In the genomic region with DNA sequence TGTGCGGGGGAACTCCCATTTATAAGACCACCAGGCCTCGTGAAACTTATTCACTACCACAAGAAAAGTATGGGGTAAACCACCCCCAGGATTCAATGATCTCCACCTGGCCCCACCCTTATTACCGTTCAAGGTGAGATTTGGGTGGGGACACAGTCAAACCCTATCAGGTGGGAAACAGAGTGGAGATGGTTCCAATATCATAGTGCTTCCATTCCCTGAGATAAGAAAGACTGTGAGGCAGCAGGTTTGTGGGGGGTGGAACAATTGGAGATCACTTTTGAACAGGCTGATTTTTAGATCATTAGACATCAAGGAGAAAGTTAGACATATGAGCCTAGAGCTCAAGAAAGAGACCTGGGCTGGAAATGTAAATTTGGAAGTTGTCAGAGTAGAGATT, we compare ENCODE assay signal across 27 cellular contexts. TPM values are rescaled to one million over a fixed set of nuclear protein-coding genes. Genes with fewer than 3 reads are reported as not detected.
DNase-seq lines count a peak whose midpoint lies in the region; ATAC-seq, FAIRE-seq and TF ChIP-seq lines count a peak whose summit lies in the region.
"Had no signal": no experiment of that assay in that cellular context is flagged by ENCODE, and none has a peak within 500 bp of the region (broad histone marks: within the 10 kb centered on the region; RNA-seq: fewer than 3 reads in every experiment).

No MANE protein-coding gene starts in this region.

- intact Hi-C loops in pancreas (cut with DNase I): no loop called here

- H4K20me1 ChIP-seq in DND-41 (ENCODE audit: insufficient read depth, low read length): no peaks in the 10 kb centered on the region
- no peaks in the 10 kb centered on the region for H4K20me1 ChIP-seq in Loucy (ENCODE audit: insufficient read depth, low read length, poor library complexity, severe bottlenecking)
- H4K20me1 ChIP-seq: BLaER1 had no signal

- no peak for TF ChIP-seq CTCF in DND-41 (IDR thresholded peaks at IDR 0.05; ENCODE audit: borderline replicate concordance, extremely low read depth, low read length, poor library complexity, severe bottlenecking)
- TF ChIP-seq CTCF in Loucy (conservative IDR thresholded peaks at IDR 0.05; ENCODE audit: low read length): no peak
- TF ChIP-seq CTCF in upper lobe of left lung (IDR thresholded peaks at IDR 0.05): no peak
- TF ChIP-seq CTCF in pancreas (IDR thresholded peaks at IDR 0.05): no peak

- no peaks in the 10 kb centered on the region for H3K27me3 Mint-ChIP-seq in CD4-positive, CD25-positive, alpha-beta regulatory T cell
- H3K27me3 Mint-ChIP-seq: CD4-positive, alpha-beta T cell had no signal

- H3K9me3 Mint-ChIP-seq in CD4-positive, CD25-positive, alpha-beta regulatory T cell: no peaks in the 10 kb centered on the region
- H3K9me3 Mint-ChIP-seq: CD14-positive monocyte; CD4-positive, alpha-beta T cell; CD8-positive, alpha-beta T cell had no signal

- H3K36me3 Mint-ChIP-seq in CD4-positive, CD25-positive, alpha-beta regulatory T cell: no peaks in the 10 kb centered on the region
- H3K36me3 Mint-ChIP-seq: CD14-positive monocyte; CD8-positive, alpha-beta T cell had no signal

- no peak overlapping the region for H3K27ac Mint-ChIP-seq in CD4-positive, CD25-positive, alpha-beta regulatory T cell
- H3K27ac Mint-ChIP-seq: CD14-positive monocyte; CD4-positive, alpha-beta T cell; CD8-positive, alpha-beta T cell had no signal

- no peaks in the 10 kb centered on the region for H3K9me3 ChIP-seq in CD4-positive, CD25-positive, alpha-beta regulatory T cell (ENCODE audit: control insufficient read depth in 2 of 2, low read length in 2 of 2)
- H3K9me3 ChIP-seq in DND-41 (ENCODE audit: insufficient read depth, low read length, severe bottlenecking) (no peaks in the 10 kb centered on the region), Loucy (ENCODE audit: insufficient read depth, low read depth, low read length) (no peaks in the 10 kb centered on the region), upper lobe of left lung (no peaks in the 10 kb centered on the region), pancreas (no peaks in the 10 kb centered on the region)
- H3K9me3 ChIP-seq: BE2C, BLaER1, Caco-2 had no signal

- no peak for DNase-seq in CD4-positive, CD25-positive, alpha-beta regulatory T cell
- no peak for DNase-seq in DND-41
- DNase-seq in upper lobe of left lung: no peak
- no peak for DNase-seq in pancreas
- DNase-seq in effector CD4-positive, alpha-beta T cell: no peak
- DNase-seq: 8988T, ACHN, BE2C, C1 segment of cervical spinal cord, Caco-2, Calu3, DMS79 treated with DMSO at 0.1 percent for 48 hours, EL had no signal

- H3F3A ChIP-seq in Loucy (ENCODE audit: low read depth): no peaks in the 10 kb centered on the region

- H3K79me2 ChIP-seq in DND-41 (ENCODE audit: insufficient read depth, low read length) (peaks cover 12% of the 10 kb centered on the region), Loucy (ENCODE audit: insufficient read depth, low read length) (no peaks in the 10 kb centered on the region)

- no peaks in the 10 kb centered on the region for H3K36me3 ChIP-seq in CD4-positive, CD25-positive, alpha-beta regulatory T cell (ENCODE audit: control insufficient read depth, insufficient read depth, low read length)
- H3K36me3 ChIP-seq in DND-41 (ENCODE audit: insufficient read depth, low read length): no peaks in the 10 kb centered on the region
- no peaks in the 10 kb centered on the region for H3K36me3 ChIP-seq in Loucy (ENCODE audit: insufficient read depth, low read length)
- H3K36me3 ChIP-seq in upper lobe of left lung: no peaks in the 10 kb centered on the region
- H3K36me3 ChIP-seq in pancreas: no peaks in the 10 kb centered on the region
- H3K36me3 ChIP-seq: BE2C, BLaER1 had no signal

- peaks cover 9 to 23% (median 17%) of the 10 kb centered on the region in 4 donors for H3K4me1 Mint-ChIP-seq in CD4-positive, CD25-positive, alpha-beta regulatory T cell

- peak overlapping the region; percentile 54 for H2AFZ ChIP-seq in DND-41 (ENCODE audit: low read depth, low read length)
- no peak overlapping the region for H2AFZ ChIP-seq in Loucy (ENCODE audit: low read length)

- no peak for FAIRE-seq in pancreas (lab: Jason Lieb, UNC)
- FAIRE-seq: A204.1, D721Med, GM12878, GM12892, GM18507 had no signal

- H3K4me3 ChIP-seq in CD4-positive, CD25-positive, alpha-beta regulatory T cell (ENCODE audit: low read depth, low read length): no peak overlapping the region
- H3K4me3 ChIP-seq in DND-41 (ENCODE audit: low read depth in 1 of 2, low read length in 2 of 2) (peak overlapping the region in 1 of 2 experiments; percentile 36; a peak in 2 of 4 replicates), Loucy (ENCODE audit: low read length, poor library complexity, severe bottlenecking) (no peak overlapping the region), upper lobe of left lung (no peak overlapping the region), pancreas (no peak overlapping the region)
- H3K4me3 ChIP-seq: BLaER1, GM12878 had no signal

- peak overlapping the region; percentile 60 for H3K9ac ChIP-seq in DND-41 (ENCODE audit: low read depth, low read length)
- H3K9ac ChIP-seq in Loucy (ENCODE audit: low read depth, low read length, poor library complexity, severe bottlenecking): peak overlapping the region; percentile 54
- H3K9ac ChIP-seq: BLaER1 had no signal

- peaks cover 44% of the 10 kb centered on the region for H3K4me1 ChIP-seq in CD4-positive, CD25-positive, alpha-beta regulatory T cell (ENCODE audit: control insufficient read depth, insufficient read depth, low read length, poor library complexity, severe bottlenecking)
- peaks cover 74% of the 10 kb centered on the region for H3K4me1 ChIP-seq in DND-41 (ENCODE audit: insufficient read depth, low read length)
- H3K4me1 ChIP-seq in Loucy (ENCODE audit: insufficient read depth, low read length, poor library complexity, severe bottlenecking): peaks cover 72% of the 10 kb centered on the region
- peaks cover 6 to 15% (median 9%) of the 10 kb centered on the region in 4 donors for H3K4me1 ChIP-seq in upper lobe of left lung
- H3K4me1 ChIP-seq in pancreas: peaks cover 0 to 6% (median 0%) of the 10 kb centered on the region in 3 donors
- H3K4me1 ChIP-seq: BE2C had no signal

- WGBS in upper lobe of left lung, 2 donors: 92% methylated on average over 3 of the region's 3 CpGs
- WGBS in pancreas, 2 donors: 88 to 98% methylated on average over 3 of the region's 3 CpGs

- H3K4me2 ChIP-seq in DND-41 (ENCODE audit: insufficient read depth, low read length): peak overlapping the region; percentile 52
- peak overlapping the region; percentile 36 for H3K4me2 ChIP-seq in Loucy (ENCODE audit: low read depth, low read length, poor library complexity, severe bottlenecking)
- H3K4me2 ChIP-seq: BLaER1 had no signal

- ATAC-seq in CD4-positive, CD25-positive, alpha-beta regulatory T cell (ENCODE audit: low read depth in 2 of 2): no peak
- no peak for ATAC-seq in DND-41 (ENCODE audit: insufficient read depth, low read depth)
- ATAC-seq in upper lobe of left lung (ENCODE audit: low FRiP score in 2 of 2): no peak
- no peak for ATAC-seq in pancreas
- ATAC-seq: CD8-positive, alpha-beta T cell; GM12878 had no signal

- no peak overlapping the region for H3K4me3 Mint-ChIP-seq in CD4-positive, CD25-positive, alpha-beta regulatory T cell
- H3K4me3 Mint-ChIP-seq: CD14-positive monocyte; CD4-positive, alpha-beta T cell; CD8-positive, alpha-beta T cell had no signal

- TF ChIP-seq POLR2A in upper lobe of left lung (IDR thresholded peaks at IDR 0.05): no peak

- no peak for TF ChIP-seq EP300 in upper lobe of left lung (IDR thresholded peaks at IDR 0.05)

- no peaks in the 10 kb centered on the region for H3K27me3 ChIP-seq in CD4-positive, CD25-positive, alpha-beta regulatory T cell (ENCODE audit: control insufficient read depth, insufficient read depth, low read length)
- no peaks in the 10 kb centered on the region for H3K27me3 ChIP-seq in DND-41 (ENCODE audit: insufficient read depth, low read length, poor library complexity)
- H3K27me3 ChIP-seq in Loucy (ENCODE audit: insufficient read depth, low read length, poor library complexity, severe bottlenecking): no peaks in the 10 kb centered on the region
- no peaks in the 10 kb centered on the region for H3K27me3 ChIP-seq in upper lobe of left lung
- no peaks in the 10 kb centered on the region for H3K27me3 ChIP-seq in pancreas
- H3K27me3 ChIP-seq: BE2C, BLaER1 had no signal

- H3K27ac ChIP-seq in CD4-positive, CD25-positive, alpha-beta regulatory T cell (ENCODE audit: insufficient read depth, low read length, poor library complexity, severe bottlenecking): peak overlapping the region; percentile 61
- peak overlapping the region; percentile 95 for H3K27ac ChIP-seq in DND-41 (ENCODE audit: low read length)
- no peak overlapping the region for H3K27ac ChIP-seq in upper lobe of left lung
- H3K27ac ChIP-seq in pancreas: no peak overlapping the region
- H3K27ac ChIP-seq: BLaER1 had no signal

- no peaks in the 10 kb centered on the region for H3K9me2 ChIP-seq in Loucy (replicated peaks; ENCODE audit: low read depth, low read length)

RNA-seq across cellular contexts. Expression of gene GKN2, which starts 39.3 kb away (rescaled TPM):
- not detected for total RNA-seq in CD4-positive, CD25-positive, alpha-beta regulatory T cell
- not detected for polyA plus RNA-seq in CD4-positive, CD25-positive, alpha-beta regulatory T cell
- total RNA-seq in upper lobe of left lung (100 to 1,000 TPM in 1 of 6 donors, 10 to 100 TPM in 5; 10.5 to 195 (median 60.7) TPM), pancreas (1 to 10 TPM in 1 of 6 donors, not detected in 5; 1.6 TPM)
- under 1 TPM in 1 of 2 donors, not detected in 1; 0.07 TPM for polyA plus RNA-seq in pancreas
- total RNA-seq: A673; Caco-2; Calu3; CD4-positive, alpha-beta T cell; CD8-positive, alpha-beta T cell; G401; GM12878 had no signal
- polyA plus RNA-seq: AG04450, CD14-positive monocyte, GM12878 had no signal

RNA-seq across cellular contexts. Expression of gene BMP10, which starts 42.2 kb away (rescaled TPM):
- total RNA-seq in CD4-positive, CD25-positive, alpha-beta regulatory T cell: 0.57 TPM
- not detected for polyA plus RNA-seq in CD4-positive, CD25-positive, alpha-beta regulatory T cell
- total RNA-seq in upper lobe of left lung (not detected), pancreas (not detected)
- not detected for polyA plus RNA-seq in pancreas
- total RNA-seq: A673; Caco-2; Calu3; CD4-positive, alpha-beta T cell; CD8-positive, alpha-beta T cell; Daoy; G401; GM12878 had no signal
- polyA plus RNA-seq: AG04450, CD14-positive monocyte had no signal

Comparison
In these comparisons a context has a peak if more than half of its experiments do, and no peak if none do; other contexts are left out.
1. H3K27ac ChIP-seq: peak in CD4-positive, CD25-positive, alpha-beta regulatory T cell (single experiment) and DND-41 (single experiment); none in upper lobe of left lung (0 of 4) and pancreas (0 of 4).
2. RNA of gene GKN2, which starts 39.3 kb away (total RNA-seq): 10.5 to 195 TPM in upper lobe of left lung; not detected in CD4-positive, CD25-positive, alpha-beta regulatory T cell (single experiment) and 1.6 TPM in pancreas; every median in the first group is over 4 times any median in the second.